In genomic region chr5:51394609-51395008, GRCh38 we compare ENCODE assay signal across 38 cellular contexts. TPM values are rescaled to one million over a fixed set of nuclear protein-coding genes. Genes with fewer than 3 reads are reported as not detected.
"Had no signal": no experiment of that assay in that cellular context is flagged by ENCODE, and none has a peak within 500 bp of the region (broad histone marks: within the 10 kb centered on the region; RNA-seq: fewer than 3 reads in every experiment).

No MANE protein-coding gene starts in this region.

- H3K36me3 ChIP-seq: ascending aorta, cardiac muscle cell, MG63, Peyer's patch had no signal

- H3K9me3 Mint-ChIP-seq: activated CD4-positive, alpha-beta T cell treated with anti-CD3 and anti-CD28 coated beads, Interleukin-2, amount 10 ng/mL, durations not matched to agents 7 days and 5 days; activated T-helper 17 cell treated with anti-CD3 and anti-CD28 coated beads, Interleukin-2, amount 50 U/mL, for 72 hours had no signal

- ATAC-seq: activated CD4-positive, alpha-beta T cell treated with anti-CD3 and anti-CD28 coated beads for 36 hours; activated CD4-positive, CD25-positive, alpha-beta regulatory T cell treated with anti-CD3 and anti-CD28 coated beads, Interleukin-2, amount 50 U/mL, for 24 hours; activated CD8-positive, alpha-beta T cell treated with anti-CD3 and anti-CD28 coated beads, Interleukin-2, amount 10 ng/mL, durations not matched to agents 7 days and 5 days; activated T-cell treated with anti-CD3 and anti-CD28 coated beads, Interleukin-2, amount 50 U/mL, for 72 hours; activated T-helper 17 cell treated with anti-CD3 and anti-CD28 coated beads, Interleukin-2, amount 50 U/mL, for 72 hours; PC-3; Right ventricle myocardium inferior had no signal

- H3K4me3 ChIP-seq: ascending aorta, cardiac muscle cell, MG63, Peyer's patch had no signal

- H3K36me3 Mint-ChIP-seq: activated naive CD8-positive, alpha-beta T cell treated with anti-CD3 and anti-CD28 coated beads, Interleukin-2, amount 10 ng/mL, durations not matched to agents 7 days and 5 days had no signal

- H3K27ac Mint-ChIP-seq: activated CD4-positive, alpha-beta T cell treated with anti-CD3 and anti-CD28 coated beads for 36 hours; activated CD4-positive, alpha-beta T cell treated with anti-CD3 and anti-CD28 coated beads, Interleukin-2, amount 10 ng/mL, durations not matched to agents 7 days and 5 days; activated CD8-positive, alpha-beta T cell treated with anti-CD3 and anti-CD28 coated beads, Interleukin-2, amount 10 ng/mL, durations not matched to agents 7 days and 5 days; activated naive CD4-positive, alpha-beta T cell treated with anti-CD3 and anti-CD28 coated beads, Interleukin-2, amount 50 U/mL, for 24 hours; activated naive CD8-positive, alpha-beta T cell treated with anti-CD3 and anti-CD28 coated beads, Interleukin-2, amount 10 ng/mL, durations not matched to agents 7 days and 5 days; activated T-cell treated with anti-CD3 and anti-CD28 coated beads, Interleukin-2, amount 50 U/mL, for 72 hours; activated T-helper 17 cell treated with anti-CD3 and anti-CD28 coated beads, Interleukin-2, amount 50 U/mL, for 72 hours had no signal

- H3K27ac ChIP-seq: ascending aorta, cardiac muscle cell, Peyer's patch, RWPE1 had no signal

- H3K4me1 Mint-ChIP-seq: activated CD4-positive, alpha-beta T cell treated with anti-CD3 and anti-CD28 coated beads for 36 hours; activated CD4-positive, alpha-beta T cell treated with anti-CD3 and anti-CD28 coated beads, Interleukin-2, amount 10 ng/mL, durations not matched to agents 7 days and 5 days; activated naive CD4-positive, alpha-beta T cell treated with anti-CD3 and anti-CD28 coated beads, Interleukin-2, amount 50 U/mL, for 24 hours; activated naive CD8-positive, alpha-beta T cell treated with anti-CD3 and anti-CD28 coated beads, Interleukin-2, amount 10 ng/mL, durations not matched to agents 7 days and 5 days; activated T-helper 17 cell treated with anti-CD3 and anti-CD28 coated beads, Interleukin-2, amount 50 U/mL, for 72 hours; central memory CD8-positive, alpha-beta T cell had no signal

- DNase-seq: activated CD4-positive, alpha-beta T cell treated with anti-CD3 and anti-CD28 coated beads for 36 hours; activated CD4-positive, alpha-beta T cell treated with anti-CD3 and anti-CD28 coated beads, Interleukin-2, amount 10 ng/mL, durations not matched to agents 7 days and 5 days; activated CD4-positive, alpha-beta T cell treated with anti-CD3 and anti-CD28 coated beads, Interleukin-2, amount 50 U/mL, for 48 hours; activated CD8-positive, alpha-beta T cell treated with anti-CD3 and anti-CD28 coated beads, Interleukin-2, amount 10 ng/mL, durations not matched to agents 7 days and 5 days; activated gamma-delta T cell; activated naive CD4-positive, alpha-beta T cell treated with Interleukin-2 at 50 U/mL for 16 hours; activated naive CD8-positive, alpha-beta T cell treated with anti-CD3 and anti-CD28 coated beads, Interleukin-2, amount 10 ng/mL, durations not matched to agents 7 days and 5 days; activated T-cell treated with anti-CD3 and anti-CD28 coated beads, Interleukin-2, amount 50 U/mL, for 1 hour; activated T-cell treated with anti-CD3 and anti-CD28 coated beads, Interleukin-2, amount 50 U/mL, for 72 hours; amygdala; Kasumi-1; KG1; MG63; MV-4-11; NCI-H1092; NCI-H1436 treated with DMSO at 0.1 percent for 48 hours; NCI-H1694 treated with DMSO at 0.1 percent for 48 hours; NCI-H2029; NCI-H2107; NCI-H2171; NCI-H510A; NCI-H526; NCI-H748 treated with DMSO at 0.1 percent for 48 hours; NK-92 treated with Interleukin-12 subunit alpha and Interleukin-12 subunit beta, amount 100 ng/mL, for 24 hours; PC-3; Peyer's patch; SIG-M5 had no signal

- H3K27me3 ChIP-seq: ascending aorta had no signal

- H3K9me3 ChIP-seq: ascending aorta, MG63, Peyer's patch had no signal

- FAIRE-seq: TTC549 had no signal

- H3K4me3 Mint-ChIP-seq: activated CD4-positive, alpha-beta T cell treated with anti-CD3 and anti-CD28 coated beads for 36 hours; activated CD4-positive, alpha-beta T cell treated with anti-CD3 and anti-CD28 coated beads, Interleukin-2, amount 10 ng/mL, durations not matched to agents 7 days and 5 days; activated CD8-positive, alpha-beta T cell treated with anti-CD3 and anti-CD28 coated beads, Interleukin-2, amount 10 ng/mL, durations not matched to agents 7 days and 5 days; activated naive CD4-positive, alpha-beta T cell treated with anti-CD3 and anti-CD28 coated beads, Interleukin-2, amount 50 U/mL, for 24 hours; activated naive CD8-positive, alpha-beta T cell treated with anti-CD3 and anti-CD28 coated beads, Interleukin-2, amount 10 ng/mL, durations not matched to agents 7 days and 5 days; activated T-cell treated with anti-CD3 and anti-CD28 coated beads, Interleukin-2, amount 50 U/mL, for 72 hours; activated T-helper 17 cell treated with anti-CD3 and anti-CD28 coated beads, Interleukin-2, amount 50 U/mL, for 72 hours; central memory CD8-positive, alpha-beta T cell had no signal

RNA-seq across cellular contexts. Expression of gene ISL1, which starts 11.4 kb away (rescaled TPM):
- total RNA-seq: activated CD4-positive, alpha-beta T cell treated with anti-CD3 and anti-CD28 coated beads for 36 hours; activated CD4-positive, alpha-beta T cell treated with anti-CD3 and anti-CD28 coated beads, Interleukin-2, amount 10 ng/mL, durations not matched to agents 7 days and 5 days; activated CD8-positive, alpha-beta T cell treated with anti-CD3 and anti-CD28 coated beads, Interleukin-2, amount 10 ng/mL, durations not matched to agents 7 days and 5 days; activated naive CD8-positive, alpha-beta T cell treated with anti-CD3 and anti-CD28 coated beads, Interleukin-2, amount 10 ng/mL, durations not matched to agents 7 days and 5 days; activated T-cell treated with anti-CD3 and anti-CD28 coated beads, Interleukin-2, amount 50 U/mL, for 72 hours; activated T-helper 17 cell treated with anti-CD3 and anti-CD28 coated beads, Interleukin-2, amount 50 U/mL, for 72 hours; ascending aorta; Right ventricle myocardium inferior; T-helper 1 cell treated with Interleukin-12 subunit alpha and Interleukin-12 subunit beta and Interleukin-4 antibody, amounts not matched to agents 30 ng/mL and 1 ng/mL, for 36 hours; T-helper 2 cell treated with Interferon-gamma antibody and Interleukin-4, amounts not matched to agents 100 ng/mL and 5 ng/mL, for 36 hours had no signal
